Comparison of ENCODE assay signal across 18 cellular contexts in the genomic region with DNA sequence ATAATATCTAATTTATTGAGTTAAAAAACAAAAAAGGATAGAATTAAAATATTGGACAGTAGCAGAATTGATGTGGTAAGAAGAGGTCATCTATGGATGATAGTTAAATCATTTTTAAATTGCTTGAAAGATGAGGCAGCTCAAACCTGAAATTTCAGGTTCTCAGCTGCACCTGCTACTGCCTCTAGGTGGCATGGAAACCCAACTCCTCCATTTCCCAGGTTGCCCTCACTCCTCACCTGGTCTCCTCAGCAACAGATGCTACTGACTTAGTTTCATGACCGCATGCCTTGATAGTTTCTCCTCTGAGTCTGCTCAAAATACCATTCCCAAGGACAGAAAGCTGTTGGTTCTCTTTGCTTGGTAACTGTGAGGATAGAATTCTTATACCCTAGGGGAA.
DNase-seq lines count a peak whose midpoint lies in the region; ATAC-seq and TF ChIP-seq lines count a peak whose summit lies in the region.
"Had no signal": no experiment of that assay in that cellular context is flagged by ENCODE, and none has a peak within 500 bp of the region (broad histone marks: within the 10 kb centered on the region; RNA-seq: fewer than 3 reads in every experiment).

No MANE protein-coding gene starts in this region.

- H3K36me3 Mint-ChIP-seq in Calu3 (ENCODE audit: insufficient read depth, unreplicated experiment): no peaks in the 10 kb centered on the region

- no peaks in the 10 kb centered on the region for H4K20me1 ChIP-seq in HCT116 (ENCODE audit: insufficient read depth)

- H3K4me3 Mint-ChIP-seq in Calu3 (ENCODE audit: low read depth, unreplicated experiment): no peak overlapping the region
- H3K4me3 Mint-ChIP-seq: activated CD4-positive, alpha-beta T cell treated with anti-CD3 and anti-CD28 coated beads for 36 hours had no signal

- H3K9me3 ChIP-seq in HCT116 (ENCODE audit: control insufficient read depth in 1 of 2, insufficient read depth in 1 of 2, low read depth in 1 of 2, low read length in 2 of 2): peaks cover 0 to 3% of the 10 kb centered on the region in 2 experiments; a peak in 2 of 4 replicates
- H3K9me3 ChIP-seq in WERI-Rb-1 (ENCODE audit: severe bottlenecking): peaks cover 8% of the 10 kb centered on the region

- H3K79me2 ChIP-seq in HCT116 (ENCODE audit: insufficient read depth, low read length): no peaks in the 10 kb centered on the region

- intact Hi-C loops in Calu3 (cut with micrococcal nuclease; ENCODE audit: unreplicated experiment): loop anchor here (5.0 kb wide), 1 partner anchor 358 kb away; no protein-coding TSS in a partner anchor
- intact Hi-C loops in HCT116 (cut with micrococcal nuclease): no loop called here
- intact Hi-C loops in left colon (cut with DNase I, micrococcal nuclease): no loop called here

- peak; percentile 51; the same call in 1 of the 2 replicates for TF ChIP-seq RAD21 in HCT116 (IDR thresholded peaks at IDR 0.05; ENCODE audit: low read depth)

- POLR2A ChIA-PET in HCT116 (lab: Charles Lee): no interaction called here

- H3K36me3 ChIP-seq in HCT116 (ENCODE audit: control insufficient read depth in 1 of 2, insufficient read depth in 2 of 2, low read length in 2 of 2) (no peaks in the 10 kb centered on the region), WERI-Rb-1 (no peaks in the 10 kb centered on the region)
- H3K36me3 ChIP-seq: suprapubic skin had no signal

- ATAC-seq in HCT116 (0 out of 2 replicates have a peak, but pooled peaks have one; percentile 52), left colon (no peak)
- ATAC-seq: activated CD4-positive, alpha-beta T cell treated with anti-CD3 and anti-CD28 coated beads for 36 hours; esophagus mucosa; sciatic nerve had no signal

- RAD21 ChIA-PET in HCT116 (lab: Charles Lee; ENCODE audit: low non-redundant PET in 1 of 2, low total read pairs in 2 of 2, uncharacterized antibody in 2 of 2, unreplicated experiment in 2 of 2): no interaction called here

- CTCF ChIA-PET in Calu3 (lab: Charles Lee) (interaction anchor here (0.9 kb wide), 1 partner anchor 10 kb away, joined by 4 read pairs; no protein-coding TSS in a partner anchor), HCT116 (lab: Charles Lee) (interaction anchor here (1.8 kb wide), 1 partner anchor 17 kb away, joined by 9 read pairs; no protein-coding TSS in a partner anchor)

- H3K27me3 Mint-ChIP-seq in Calu3 (ENCODE audit: unreplicated experiment): peaks cover 66% of the 10 kb centered on the region

- H3K4me1 Mint-ChIP-seq in Calu3 (ENCODE audit: low read depth, unreplicated experiment): no peaks in the 10 kb centered on the region
- H3K4me1 Mint-ChIP-seq: activated CD4-positive, alpha-beta T cell treated with anti-CD3 and anti-CD28 coated beads for 36 hours had no signal

- no peaks in the 10 kb centered on the region for H3K27me3 ChIP-seq in HCT116 (ENCODE audit: insufficient read depth, low read length)
- H3K27me3 ChIP-seq in WERI-Rb-1 (ENCODE audit: insufficient read depth, low read depth, severe bottlenecking): no peaks in the 10 kb centered on the region
- H3K27me3 ChIP-seq: suprapubic skin had no signal

- no peak overlapping the region for H3K4me2 ChIP-seq in HCT116 (ENCODE audit: low read length)

- no TSS peak for BruUV-seq in Calu3 (replicated peaks; lab: Mats Ljungman, UMichigan)
- no TSS peak for BruUV-seq in HCT116 (replicated peaks; lab: Mats Ljungman, UMichigan)

- peaks cover 4% of the 10 kb centered on the region for H3K9me3 Mint-ChIP-seq in Calu3 (ENCODE audit: low read depth, unreplicated experiment)

- H3K4me3 ChIP-seq in HCT116 (replicated peaks in 1 of 2; ENCODE audit: low read depth in 1 of 2, low read length in 2 of 2) (no peak overlapping the region), WERI-Rb-1 (ENCODE audit: low read depth, low read length) (no peak overlapping the region)
- H3K4me3 ChIP-seq: suprapubic skin had no signal

- no peak overlapping the region for H2AFZ ChIP-seq in HCT116 (ENCODE audit: low read depth, low read length, poor library complexity, severe bottlenecking)

- DNase-seq in Calu3 (no peak), HCT116 (ENCODE audit: low read depth, low spot score) (no peak), WERI-Rb-1 (no peak), iPS-NIHi7 (ENCODE audit: extremely low spot score) (peak; percentile 48), left colon (no peak), superior temporal gyrus (ENCODE audit: extremely low spot score) (no peak), NCI-H146 treated with DMSO at 0.1 percent for 48 hours (lab: John Stamatoyannopoulos, UW; ENCODE audit: unreplicated experiment) (no peak)
- DNase-seq in activated CD8-positive, alpha-beta memory T cell treated with anti-CD3 and anti-CD28 coated beads for 24 hours: no peak
- DNase-seq: activated CD4-positive, alpha-beta T cell treated with anti-CD3 and anti-CD28 coated beads for 36 hours; activated CD8-positive, alpha-beta memory T cell treated with anti-CD3 and anti-CD28 coated beads, Interleukin-2, amount 50 U/mL, for 4 hours; dermis blood vessel endothelial cell; NCI-H1105; NCI-H226; stimulated activated CD4-positive, alpha-beta T cell treated with anti-CD3 and anti-CD28 coated beads, Interleukin-2, amount 100 ng/mL, for 24 hours; T-helper 9 cell had no signal

- no peaks in the 10 kb centered on the region for H3K4me1 ChIP-seq in HCT116 (ENCODE audit: control insufficient read depth in 1 of 2, insufficient read depth in 2 of 2, low read length in 2 of 2)
- H3K4me1 ChIP-seq: suprapubic skin had no signal

- H3K27ac ChIP-seq in HCT116 (ENCODE audit: low read depth, low read length) (no peak overlapping the region), WERI-Rb-1 (no peak overlapping the region)
- H3K27ac ChIP-seq: suprapubic skin had no signal

- TF ChIP-seq CTCF in Calu3 (IDR thresholded peaks at IDR 0.05; ENCODE audit: unreplicated experiment) (peak; percentile 16), HCT116 (IDR thresholded peaks at IDR 0.05 in 2 of 3, conservative IDR thresholded peaks at IDR 0.05 in 1 of 3; ENCODE audit: borderline replicate concordance in 1 of 3, insufficient read depth in 1 of 3, low read depth in 2 of 3, low read length in 2 of 3) (peak in 2 of 3 experiments; percentile 35 to 38; a peak in 4 of 6 replicates), WERI-Rb-1 (IDR thresholded peaks at IDR 0.05; ENCODE audit: low read depth, low read length) (peak; percentile 63)

- H3K27ac Mint-ChIP-seq in Calu3 (ENCODE audit: unreplicated experiment): no peak overlapping the region
- H3K27ac Mint-ChIP-seq: activated CD4-positive, alpha-beta T cell treated with anti-CD3 and anti-CD28 coated beads for 36 hours had no signal

- TF ChIP-seq POLR2A in HCT116 (IDR thresholded peaks at IDR 0.05; ENCODE audit: borderline replicate concordance, extremely low read depth, insufficient read depth, insufficient read length): no peak

- no peak overlapping the region for H3K9ac ChIP-seq in HCT116 (ENCODE audit: low read length)

- H3K9me2 ChIP-seq in HCT116 (ENCODE audit: insufficient read depth): no peaks in the 10 kb centered on the region

TF ChIP-seq in HCT116, 20 proteins besides CTCF, POLR2A, EP300 and RAD21 (continues in another document):
- TF ChIP-seq, protein P1, sequence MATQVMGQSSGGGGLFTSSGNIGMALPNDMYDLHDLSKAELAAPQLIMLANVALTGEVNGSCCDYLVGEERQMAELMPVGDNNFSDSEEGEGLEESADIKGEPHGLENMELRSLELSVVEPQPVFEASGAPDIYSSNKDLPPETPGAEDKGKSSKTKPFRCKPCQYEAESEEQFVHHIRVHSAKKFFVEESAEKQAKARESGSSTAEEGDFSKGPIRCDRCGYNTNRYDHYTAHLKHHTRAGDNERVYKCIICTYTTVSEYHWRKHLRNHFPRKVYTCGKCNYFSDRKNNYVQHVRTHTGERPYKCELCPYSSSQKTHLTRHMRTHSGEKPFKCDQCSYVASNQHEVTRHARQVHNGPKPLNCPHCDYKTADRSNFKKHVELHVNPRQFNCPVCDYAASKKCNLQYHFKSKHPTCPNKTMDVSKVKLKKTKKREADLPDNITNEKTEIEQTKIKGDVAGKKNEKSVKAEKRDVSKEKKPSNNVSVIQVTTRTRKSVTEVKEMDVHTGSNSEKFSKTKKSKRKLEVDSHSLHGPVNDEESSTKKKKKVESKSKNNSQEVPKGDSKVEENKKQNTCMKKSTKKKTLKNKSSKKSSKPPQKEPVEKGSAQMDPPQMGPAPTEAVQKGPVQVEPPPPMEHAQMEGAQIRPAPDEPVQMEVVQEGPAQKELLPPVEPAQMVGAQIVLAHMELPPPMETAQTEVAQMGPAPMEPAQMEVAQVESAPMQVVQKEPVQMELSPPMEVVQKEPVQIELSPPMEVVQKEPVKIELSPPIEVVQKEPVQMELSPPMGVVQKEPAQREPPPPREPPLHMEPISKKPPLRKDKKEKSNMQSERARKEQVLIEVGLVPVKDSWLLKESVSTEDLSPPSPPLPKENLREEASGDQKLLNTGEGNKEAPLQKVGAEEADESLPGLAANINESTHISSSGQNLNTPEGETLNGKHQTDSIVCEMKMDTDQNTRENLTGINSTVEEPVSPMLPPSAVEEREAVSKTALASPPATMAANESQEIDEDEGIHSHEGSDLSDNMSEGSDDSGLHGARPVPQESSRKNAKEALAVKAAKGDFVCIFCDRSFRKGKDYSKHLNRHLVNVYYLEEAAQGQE (IDR thresholded peaks at IDR 0.05; ENCODE audit: low read depth): no peak
- TF ChIP-seq TCF7L2 (IDR thresholded peaks at IDR 0.05; ENCODE audit: borderline replicate concordance, extremely low read depth, insufficient read depth, insufficient read length): no peak
- TF ChIP-seq SP1 (IDR thresholded peaks at IDR 0.05; ENCODE audit: low read depth): no peak
- TF ChIP-seq YY1 (IDR thresholded peaks at IDR 0.05; ENCODE audit: extremely low read depth, insufficient replicate concordance, low read depth, low read length): no peak
- TF ChIP-seq SRF (IDR thresholded peaks at IDR 0.05; ENCODE audit: low read depth): no peak
- no peak for TF ChIP-seq JUND (IDR thresholded peaks at IDR 0.05)
- TF ChIP-seq, protein P2, sequence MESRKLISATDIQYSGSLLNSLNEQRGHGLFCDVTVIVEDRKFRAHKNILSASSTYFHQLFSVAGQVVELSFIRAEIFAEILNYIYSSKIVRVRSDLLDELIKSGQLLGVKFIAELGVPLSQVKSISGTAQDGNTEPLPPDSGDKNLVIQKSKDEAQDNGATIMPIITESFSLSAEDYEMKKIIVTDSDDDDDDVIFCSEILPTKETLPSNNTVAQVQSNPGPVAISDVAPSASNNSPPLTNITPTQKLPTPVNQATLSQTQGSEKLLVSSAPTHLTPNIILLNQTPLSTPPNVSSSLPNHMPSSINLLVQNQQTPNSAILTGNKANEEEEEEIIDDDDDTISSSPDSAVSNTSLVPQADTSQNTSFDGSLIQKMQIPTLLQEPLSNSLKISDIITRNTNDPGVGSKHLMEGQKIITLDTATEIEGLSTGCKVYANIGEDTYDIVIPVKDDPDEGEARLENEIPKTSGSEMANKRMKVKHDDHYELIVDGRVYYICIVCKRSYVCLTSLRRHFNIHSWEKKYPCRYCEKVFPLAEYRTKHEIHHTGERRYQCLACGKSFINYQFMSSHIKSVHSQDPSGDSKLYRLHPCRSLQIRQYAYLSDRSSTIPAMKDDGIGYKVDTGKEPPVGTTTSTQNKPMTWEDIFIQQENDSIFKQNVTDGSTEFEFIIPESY (IDR thresholded peaks at IDR 0.05; ENCODE audit: extremely low read depth, insufficient replicate concordance, low read length): no peak
- no peak for TF ChIP-seq CEBPB (IDR thresholded peaks at IDR 0.05; ENCODE audit: low read depth)
- TF ChIP-seq ELF1 (IDR thresholded peaks at IDR 0.05; ENCODE audit: borderline replicate concordance, low read depth): no peak
